8 cellular contexts compared by ENCODE assay signal in genomic region chrX:155148724-155149537, GRCh38.
DNase-seq lines count a peak whose midpoint lies in the region; TF ChIP-seq lines count a peak whose summit lies in the region.

No MANE protein-coding gene starts in this region.

- H3K23ac ChIP-seq in neuronal stem cell (ENCODE audit: low read depth, low read length, poor library complexity) = no peak overlapping the region

- no peak overlapping the region for H3K4me2 ChIP-seq in neuronal stem cell (ENCODE audit: insufficient read depth, low read length, poor library complexity, severe bottlenecking)

- H2AK5ac ChIP-seq in neuronal stem cell (ENCODE audit: low read depth, low read length) = no peak overlapping the region

- H3K9ac ChIP-seq in neuronal stem cell (ENCODE audit: low read depth, low read length, poor library complexity) = no peak overlapping the region

- H2BK12ac ChIP-seq in neuronal stem cell (ENCODE audit: low read length) = no peak overlapping the region

- no peak overlapping the region for H3K14ac ChIP-seq in neuronal stem cell (ENCODE audit: low read length)

- H2BK5ac ChIP-seq in neuronal stem cell (ENCODE audit: low read length) = no peak overlapping the region

- no peak overlapping the region for H3K4ac ChIP-seq in neuronal stem cell (ENCODE audit: low read length)

- no peak overlapping the region for H4K91ac ChIP-seq in neuronal stem cell (ENCODE audit: low read depth, low read length, poor library complexity)

- no peaks in the 10 kb centered on the region for H3K4me1 ChIP-seq in neuronal stem cell (ENCODE audit: control insufficient read depth in 2 of 2, insufficient read depth in 1 of 2, low read depth in 1 of 2, low read length in 2 of 2)

- no peak overlapping the region for H2BK15ac ChIP-seq in neuronal stem cell (ENCODE audit: low read length)

- H2BK120ac ChIP-seq in neuronal stem cell (ENCODE audit: low read depth, low read length) = no peak overlapping the region

- no CpG with 5 or more reads among the region's 7 CpGs for WGBS in neuronal stem cell (ENCODE audit: extremely low coverage in 2 of 2, insufficient read length in 2 of 2, insufficient replicate concordance in 1 of 2), 2 donors

- no peaks in the 10 kb centered on the region for H3K36me3 ChIP-seq in neuronal stem cell (replicated peaks in 1 of 2; ENCODE audit: control insufficient read depth in 2 of 2, insufficient read depth in 2 of 2, low read length in 2 of 2)

- peaks cover 0 to 2% (median 0%) of the 10 kb centered on the region in 3 experiments for H3K27me3 ChIP-seq in neuronal stem cell (ENCODE audit: control insufficient read depth in 3 of 3, insufficient read depth in 3 of 3, low read depth in 1 of 3, low read length in 3 of 3)

- no peaks in the 10 kb centered on the region for H3K9me3 ChIP-seq in neuronal stem cell (replicated peaks in 1 of 2; ENCODE audit: control insufficient read depth in 2 of 2, insufficient read depth in 1 of 2, low read depth in 1 of 2, low read length in 2 of 2)

- no peak overlapping the region for H4K8ac ChIP-seq in neuronal stem cell (ENCODE audit: low read depth, low read length)

- no peak overlapping the region for H2AFZ ChIP-seq in neuronal stem cell (ENCODE audit: low read length)

- H3K4me3 ChIP-seq in AG10803 (ENCODE audit: low read length) (no peak overlapping the region), GM12875 (ENCODE audit: low read depth, low read length) (no peak overlapping the region), neuronal stem cell (ENCODE audit: low read length in 2 of 2) (no peak overlapping the region)

- no peak overlapping the region for H3K27ac ChIP-seq in neuronal stem cell (replicated peaks; ENCODE audit: low read length)

- H3K18ac ChIP-seq in neuronal stem cell (ENCODE audit: low read length) = no peak overlapping the region

- TF ChIP-seq CTCF in AG10803 (conservative IDR thresholded peaks at IDR 0.05; ENCODE audit: low read length) (peak; percentile 57), GM12875 (IDR thresholded peaks at IDR 0.05; ENCODE audit: borderline replicate concordance, insufficient read depth, low read depth, low read length) (peak; percentile 48; the same call in 1 of the 2 replicates)

- no peaks in the 10 kb centered on the region for H3K79me1 ChIP-seq in neuronal stem cell (ENCODE audit: low read depth, low read length)

- peak; percentile 18 for DNase-seq in AG10803 (ENCODE audit: low read depth)
- DNase-seq in RPMI8226 = peak; percentile 31
- DNase-seq in dedifferentiated amniotic fluid mesenchymal stem cell (ENCODE audit: extremely low spot score) = peak; percentile 21
- peak; percentile 0 for DNase-seq in neuronal stem cell (ENCODE audit: low spot score)
- no peak for DNase-seq in NCI-H1930 (lab: John Stamatoyannopoulos, UW)
- no peak for DNase-seq in cerebellar nuclear complex (lab: John Stamatoyannopoulos, UW)
- no peak for DNase-seq in NCI-H510A treated with DMSO at 0.1 percent for 48 hours (lab: John Stamatoyannopoulos, UW)

Comparison
In these comparisons a context has a peak if more than half of its experiments do, and no peak if none do; other contexts are left out.
1. DNase-seq: peak in AG10803 (single experiment), RPMI8226 (single experiment), dedifferentiated amniotic fluid mesenchymal stem cell (single experiment) and neuronal stem cell (single experiment); none in NCI-H1930 (0 of 2), cerebellar nuclear complex (0 of 2) and NCI-H510A treated with DMSO at 0.1 percent for 48 hours (single experiment).